15 cellular contexts compared by ENCODE assay signal in genomic region chr10:23099816-23100215, GRCh38. TPM values are rescaled to one million over a fixed set of nuclear protein-coding genes. Genes with fewer than 3 reads are reported as not detected.
DNase-seq lines count a peak whose midpoint lies in the region; ATAC-seq, FAIRE-seq and TF ChIP-seq lines count a peak whose summit lies in the region.
"Had no signal": no experiment of that assay in that cellular context is flagged by ENCODE, and none has a peak within 500 bp of the region (broad histone marks: within the 10 kb centered on the region; RNA-seq: fewer than 3 reads in every experiment).

No MANE protein-coding gene starts in this region.

- TF ChIP-seq CTCF in HCT116 (IDR thresholded peaks at IDR 0.05 in 2 of 3, conservative IDR thresholded peaks at IDR 0.05 in 1 of 3; ENCODE audit: borderline replicate concordance in 1 of 3, insufficient read depth in 1 of 3, low read depth in 2 of 3, low read length in 2 of 3) = no peak
- TF ChIP-seq CTCF in VCaP (conservative IDR thresholded peaks at IDR 0.05) = no peak

- no peaks in the 10 kb centered on the region for H3K9me2 ChIP-seq in HCT116 (ENCODE audit: insufficient read depth)

- H3K27ac ChIP-seq in HCT116 (ENCODE audit: low read depth, low read length) (no peak overlapping the region), VCaP (peak overlapping the region; percentile 64), small intestine (ENCODE audit: low read depth in 1 of 2, low read length in 1 of 2) (peak overlapping the region; percentile 58 to 78)

- WGBS in small intestine, 3 donors = 28 to 66% (median 50%) methylated on average over 2 of the region's 2 CpGs

- RAD21 ChIA-PET in HCT116 (lab: Charles Lee; ENCODE audit: low non-redundant PET in 1 of 2, low total read pairs in 2 of 2, uncharacterized antibody in 2 of 2, unreplicated experiment in 2 of 2) = no interaction called here

- POLR2A ChIA-PET in HCT116 (lab: Charles Lee) = no interaction called here

- TF ChIP-seq POLR2A in HCT116 (IDR thresholded peaks at IDR 0.05; ENCODE audit: borderline replicate concordance, extremely low read depth, insufficient read depth, insufficient read length) = no peak

- H3K27me3 ChIP-seq in HCT116 (ENCODE audit: insufficient read depth, low read length) (no peaks in the 10 kb centered on the region), small intestine (ENCODE audit: control insufficient read depth in 2 of 2, insufficient read depth in 2 of 2, low read length in 2 of 2) (no peaks in the 10 kb centered on the region)

- peak overlapping the region; percentile 22; the same call in 1 of the 2 replicates for H3K4me2 ChIP-seq in HCT116 (ENCODE audit: low read length)

- no TSS peak for BruUV-seq in HCT116 (replicated peaks; lab: Mats Ljungman, UMichigan)

- intact Hi-C loops in HCT116 (cut with micrococcal nuclease) = no loop called here

- H3K9me3 ChIP-seq in HCT116 (ENCODE audit: control insufficient read depth in 1 of 2, insufficient read depth in 1 of 2, low read depth in 1 of 2, low read length in 2 of 2) = no peaks in the 10 kb centered on the region
- H3K9me3 ChIP-seq in small intestine (ENCODE audit: control insufficient read depth, low read depth) = no peaks in the 10 kb centered on the region

- no peak overlapping the region for H2AFZ ChIP-seq in HCT116 (ENCODE audit: low read depth, low read length, poor library complexity, severe bottlenecking)

- no peaks in the 10 kb centered on the region; the same call in 1 of the 2 replicates for H3K79me2 ChIP-seq in HCT116 (ENCODE audit: insufficient read depth, low read length)

- H3K36me3 ChIP-seq in HCT116 (ENCODE audit: control insufficient read depth in 1 of 2, insufficient read depth in 2 of 2, low read length in 2 of 2) = no peaks in the 10 kb centered on the region
- H3K36me3 ChIP-seq in small intestine (ENCODE audit: control insufficient read depth in 2 of 2, insufficient read depth in 2 of 2, low read length in 2 of 2) = no peaks in the 10 kb centered on the region

- no peak overlapping the region for H3K9ac ChIP-seq in HCT116 (ENCODE audit: low read length)

- H4K20me1 ChIP-seq in HCT116 (ENCODE audit: insufficient read depth) = no peaks in the 10 kb centered on the region

- CTCF ChIA-PET in HCT116 (lab: Charles Lee) = no interaction called here

- peaks cover 13 to 26% of the 10 kb centered on the region in 2 experiments; a peak in 3 of 4 replicates for H3K4me1 ChIP-seq in HCT116 (ENCODE audit: control insufficient read depth in 1 of 2, insufficient read depth in 2 of 2, low read length in 2 of 2)
- H3K4me1 ChIP-seq in small intestine (ENCODE audit: control insufficient read depth in 2 of 2, insufficient read depth in 1 of 2, low read depth in 1 of 2, low read length in 1 of 2) = peaks cover 3 to 13% of the 10 kb centered on the region in 2 donors

- ATAC-seq in HCT116 = no peak
- no peak for ATAC-seq in GM21390 (IDR thresholded peaks at IDR 0.05; ENCODE audit: unreplicated experiment)
- ATAC-seq in GM21447 (IDR thresholded peaks at IDR 0.05; ENCODE audit: unreplicated experiment) = no peak
- ATAC-seq: natural killer cell treated with Interleukin-12 subunit alpha and Interleukin-12 subunit beta and Interleukin-15 and Interleukin-18, amount 100 ng/mL, for 72 hours had no signal

- no peak for FAIRE-seq in small intestine (lab: Jason Lieb, UNC)
- FAIRE-seq: islet of Langerhans, TTC549 had no signal

- TF ChIP-seq RAD21 in HCT116 (IDR thresholded peaks at IDR 0.05; ENCODE audit: low read depth) = no peak

- H3K4me3 ChIP-seq in HCT116 (replicated peaks in 1 of 2; ENCODE audit: low read depth in 1 of 2, low read length in 2 of 2) (no peak overlapping the region), small intestine (ENCODE audit: low read depth in 1 of 2, low read length in 2 of 2) (no peak overlapping the region)

- DNase-seq in HCT116 (ENCODE audit: low read depth, low spot score) = no peak
- peak; percentile 9 for DNase-seq in iris pigment epithelial cell (ENCODE audit: low read depth)
- DNase-seq in small intestine = peak; percentile 89
- DNase-seq in hepatic stellate cell (ENCODE audit: low spot score) = no peak
- DNase-seq: CD4-positive, alpha-beta T cell; cortex of kidney; NCI-H146; NCI-H774; Right ventricle myocardium superior had no signal

TF ChIP-seq in HCT116, 20 proteins besides CTCF, POLR2A, EP300 and RAD21:
- TF ChIP-seq SIN3A (IDR thresholded peaks at IDR 0.05; ENCODE audit: low read depth) = no peak
- no peak for TF ChIP-seq ATF3 (IDR thresholded peaks at IDR 0.05)
- no peak for TF ChIP-seq SRF (IDR thresholded peaks at IDR 0.05; ENCODE audit: low read depth)
- no peak for TF ChIP-seq FOSL1 (IDR thresholded peaks at IDR 0.05; ENCODE audit: low read depth)
- TF ChIP-seq MAX (IDR thresholded peaks at IDR 0.05) = no peak
- TF ChIP-seq TCF7L2 (IDR thresholded peaks at IDR 0.05; ENCODE audit: borderline replicate concordance, extremely low read depth, insufficient read depth, insufficient read length) = no peak
- TF ChIP-seq JUND (IDR thresholded peaks at IDR 0.05) = no peak
- TF ChIP-seq ZFX (IDR thresholded peaks at IDR 0.05) = no peak
- TF ChIP-seq ZBTB33 (IDR thresholded peaks at IDR 0.05; ENCODE audit: extremely low read depth, insufficient replicate concordance, low read length) = no peak
- TF ChIP-seq ZNF274 (IDR thresholded peaks at IDR 0.05; ENCODE audit: low read depth, low read length) = no peak
- no peak for TF ChIP-seq REST (IDR thresholded peaks at IDR 0.05; ENCODE audit: low read depth)
- TF ChIP-seq CBX3 (IDR thresholded peaks at IDR 0.05; ENCODE audit: low read depth) = no peak
- no peak for TF ChIP-seq CEBPB (IDR thresholded peaks at IDR 0.05; ENCODE audit: low read depth)

RNA-seq across cellular contexts. Expression of gene MSRB2, which starts 4.4 kb away (rescaled TPM):
- total RNA-seq in HCT116 (2021; ENCODE audit: unreplicated experiment) = 13.6 TPM
- 19.5 and 20.5 TPM in 2 replicates for polyA plus RNA-seq in HCT116 (2012)
- 10 to 100 TPM; 20.3 to 29.1 (median 20.3) TPM for polyA plus RNA-seq in small intestine

Comparison
In these comparisons a context has a peak if more than half of its experiments do, and no peak if none do; other contexts are left out.
1. DNase-seq: peak in iris pigment epithelial cell (single experiment) and small intestine (single experiment); none in HCT116 (single experiment) and hepatic stellate cell (single experiment).